Comparison of ENCODE assay signal across 12 cellular contexts in genomic region chr2:216159161-216159560, GRCh38.
"Had no signal": no experiment of that assay in that cellular context is flagged by ENCODE, and none has a peak within 500 bp of the region (broad histone marks: within the 10 kb centered on the region; RNA-seq: fewer than 3 reads in every experiment).

No MANE protein-coding gene starts in this region.

- ATAC-seq: T-cell had no signal

- H3K27me3 Mint-ChIP-seq: T-cell had no signal

- H3K4me3 ChIP-seq: cardiac muscle cell, SK-N-MC, suprapubic skin, upper lobe of left lung had no signal

- DNase-seq: activated CD4-positive, alpha-beta T cell treated with anti-CD3 and anti-CD28 coated beads for 4 hours; activated T-cell treated with anti-CD3 and anti-CD28 coated beads, Interleukin-2, amount 50 U/mL, for 1 hour; effector CD4-positive, alpha-beta T cell; glutamatergic neuron; mammary epithelial cell; stimulated activated CD4-positive, alpha-beta T cell treated with anti-CD3 and anti-CD28 coated beads, Interleukin-12 subunit alpha, Interleukin-12 subunit beta, amount 100 ng/mL, for 4 hours; stimulated activated naive CD4-positive, alpha-beta T cell; T-cell; upper lobe of left lung had no signal

- H3K9me3 Mint-ChIP-seq: T-cell had no signal

- H3K4me1 ChIP-seq: suprapubic skin, upper lobe of left lung had no signal

- H3K9me3 ChIP-seq: suprapubic skin, upper lobe of left lung had no signal

- H3K4me3 Mint-ChIP-seq: T-cell had no signal

- H3K27me3 ChIP-seq: cardiac muscle cell, suprapubic skin, upper lobe of left lung had no signal
